ENCODE assay signal across 1 cellular context in genomic region chr17:56751145-56751743, GRCh38.
TF ChIP-seq lines count a peak whose summit lies in the region.

No MANE protein-coding gene starts in this region.

TF ChIP-seq in GM23338, 12 proteins besides CTCF, POLR2A, EP300 and RAD21 (continued from another document):
- TF ChIP-seq, protein P1, sequence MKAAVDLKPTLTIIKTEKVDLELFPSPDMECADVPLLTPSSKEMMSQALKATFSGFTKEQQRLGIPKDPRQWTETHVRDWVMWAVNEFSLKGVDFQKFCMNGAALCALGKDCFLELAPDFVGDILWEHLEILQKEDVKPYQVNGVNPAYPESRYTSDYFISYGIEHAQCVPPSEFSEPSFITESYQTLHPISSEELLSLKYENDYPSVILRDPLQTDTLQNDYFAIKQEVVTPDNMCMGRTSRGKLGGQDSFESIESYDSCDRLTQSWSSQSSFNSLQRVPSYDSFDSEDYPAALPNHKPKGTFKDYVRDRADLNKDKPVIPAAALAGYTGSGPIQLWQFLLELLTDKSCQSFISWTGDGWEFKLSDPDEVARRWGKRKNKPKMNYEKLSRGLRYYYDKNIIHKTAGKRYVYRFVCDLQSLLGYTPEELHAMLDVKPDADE (IDR thresholded peaks at IDR 0.05) = no peak
- TF ChIP-seq STAT1 (IDR thresholded peaks at IDR 0.05; ENCODE audit: unreplicated experiment) (no peak), EZH2phosphoT487 (IDR thresholded peaks at IDR 0.05; ENCODE audit: unreplicated experiment) (no peak), ZNF331 (CRISPR knock-in tag; IDR thresholded peaks at IDR 0.05; ENCODE audit: low read depth) (no peak), POLR2AphosphoS5 (IDR thresholded peaks at IDR 0.05; ENCODE audit: low read depth) (no peak), REST (IDR thresholded peaks at IDR 0.05; ENCODE audit: unreplicated experiment) (no peak), CREB1 (CRISPR knock-in tag; IDR thresholded peaks at IDR 0.05; ENCODE audit: low read depth) (no peak), JUNB (IDR thresholded peaks at IDR 0.05; ENCODE audit: unreplicated experiment) (no peak), EZH2 (IDR thresholded peaks at IDR 0.05; ENCODE audit: low read depth, unreplicated experiment) (no peak)
